Comparison of ENCODE assay signal across 8 cellular contexts in the genomic region with DNA sequence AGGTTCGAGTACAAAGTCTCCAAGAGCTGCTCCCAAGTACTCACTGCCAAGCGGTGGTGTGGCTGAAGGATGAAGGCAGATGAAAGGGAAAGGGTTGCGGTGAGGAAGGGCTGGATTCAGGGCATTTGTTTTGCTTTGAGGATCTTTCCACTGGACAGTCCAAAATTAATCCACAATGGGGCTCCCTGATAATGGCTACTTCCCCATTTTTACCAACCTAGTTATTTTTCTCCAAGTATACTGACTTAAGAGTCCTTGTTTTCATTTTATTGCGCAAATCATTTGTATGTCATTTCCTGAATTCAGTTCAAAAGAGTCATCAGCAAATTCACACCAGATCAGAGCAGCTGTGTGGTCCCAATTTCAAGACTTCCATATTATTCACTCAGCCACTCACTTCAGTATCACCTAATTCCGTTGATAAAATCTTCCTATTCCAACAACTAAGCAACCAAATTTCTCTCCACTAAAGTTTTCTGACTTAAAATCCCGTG. TPM values are rescaled to one million over a fixed set of nuclear protein-coding genes. Genes with fewer than 3 reads are reported as not detected.
DNase-seq lines count a peak whose midpoint lies in the region; ATAC-seq and TF ChIP-seq lines count a peak whose summit lies in the region.

No MANE protein-coding gene starts in this region.

- TF ChIP-seq POLR2A in spleen (IDR thresholded peaks at IDR 0.05) = no peak

- intact Hi-C loops in spleen (cut with DNase I; ENCODE audit: low total_unique reads) = no loop called here

- DNase-seq in activated T-cell treated with anti-CD3 and anti-CD28 coated beads, Interleukin-2, amount 50 U/mL, for 24 hours = no peak
- DNase-seq in activated T-cell treated with anti-CD3 and anti-CD28 coated beads for 4 hours (no peak), hepatocyte (ENCODE audit: low spot score) (no peak), spleen (no peak), middle frontal gyrus (ENCODE audit: extremely low spot score, low spot score) (no peak)

- peaks cover 45% of the 10 kb centered on the region for H3K27me3 Mint-ChIP-seq in activated T-cell treated with anti-CD3 and anti-CD28 coated beads, Interleukin-2, amount 50 U/mL, for 24 hours
- H3K27me3 Mint-ChIP-seq in activated naive CD8-positive, alpha-beta T cell = peaks cover 18% of the 10 kb centered on the region

- WGBS in hepatocyte (ENCODE audit: low lambda C conversion rate, missing lambda C conversion rate) = 56% methylated on average over 6 of the region's 6 CpGs
- WGBS in spleen, 5 donors = 43 to 60% (median 52%) methylated on average over 6 of the region's 6 CpGs

- peak overlapping the region; percentile 67 for H3K27ac Mint-ChIP-seq in activated T-cell treated with anti-CD3 and anti-CD28 coated beads, Interleukin-2, amount 50 U/mL, for 24 hours
- peak overlapping the region; percentile 10 for H3K27ac Mint-ChIP-seq in activated naive CD8-positive, alpha-beta T cell

- TF ChIP-seq CTCF in hepatocyte (IDR thresholded peaks at IDR 0.05; ENCODE audit: poor library complexity) (no peak), spleen (IDR thresholded peaks at IDR 0.05 in 8 of 11, conservative IDR thresholded peaks at IDR 0.05 in 3 of 11) (no peak)

- H3K4me3 Mint-ChIP-seq in activated T-cell treated with anti-CD3 and anti-CD28 coated beads, Interleukin-2, amount 50 U/mL, for 24 hours = peak overlapping the region; percentile 73
- H3K4me3 Mint-ChIP-seq in activated naive CD8-positive, alpha-beta T cell = peak overlapping the region; percentile 82

- H3K4me1 ChIP-seq in hepatocyte (ENCODE audit: insufficient read depth) (peaks cover 6% of the 10 kb centered on the region), spleen (peaks cover 0 to 48% (median 28%) of the 10 kb centered on the region in 6 donors)

- H3K36me3 ChIP-seq in hepatocyte (replicated peaks; ENCODE audit: insufficient read depth, low read depth) = no peaks in the 10 kb centered on the region
- H3K36me3 ChIP-seq in spleen = no peaks in the 10 kb centered on the region

- H3K36me3 Mint-ChIP-seq in activated T-cell treated with anti-CD3 and anti-CD28 coated beads, Interleukin-2, amount 50 U/mL, for 24 hours (ENCODE audit: low read depth) = peaks cover 2% of the 10 kb centered on the region
- no peaks in the 10 kb centered on the region for H3K36me3 Mint-ChIP-seq in activated naive CD8-positive, alpha-beta T cell

- H3K4me1 Mint-ChIP-seq in activated T-cell treated with anti-CD3 and anti-CD28 coated beads, Interleukin-2, amount 50 U/mL, for 24 hours (ENCODE audit: low read depth) = peaks cover 28% of the 10 kb centered on the region
- peaks cover 17% of the 10 kb centered on the region for H3K4me1 Mint-ChIP-seq in activated naive CD8-positive, alpha-beta T cell (ENCODE audit: low read depth)

- peaks cover 24% of the 10 kb centered on the region for H4K20me1 ChIP-seq in hepatocyte (ENCODE audit: insufficient read depth, poor library complexity, severe bottlenecking)

- H3K27ac ChIP-seq in hepatocyte (peak overlapping the region; percentile 95), spleen (peak overlapping the region; percentile 15 to 93 (median 82))

- no peaks in the 10 kb centered on the region for H3K9me3 ChIP-seq in hepatocyte (ENCODE audit: low read depth)
- H3K9me3 ChIP-seq in spleen = no peaks in the 10 kb centered on the region

- H3K79me2 ChIP-seq in hepatocyte = peaks cover 32% of the 10 kb centered on the region

- no peaks in the 10 kb centered on the region for H3K9me3 Mint-ChIP-seq in activated T-cell treated with anti-CD3 and anti-CD28 coated beads, Interleukin-2, amount 50 U/mL, for 24 hours
- H3K9me3 Mint-ChIP-seq in activated naive CD8-positive, alpha-beta T cell (ENCODE audit: low read depth) = no peaks in the 10 kb centered on the region

- peak overlapping the region; percentile 47 for H2AFZ ChIP-seq in hepatocyte

- H3K4me2 ChIP-seq in hepatocyte = peak overlapping the region; percentile 69

- ATAC-seq in HG03159 (IDR thresholded peaks at IDR 0.05; ENCODE audit: unreplicated experiment) = no peak
- no peak for ATAC-seq in GM18858 (IDR thresholded peaks at IDR 0.05; ENCODE audit: unreplicated experiment)

- H3K9me2 ChIP-seq in hepatocyte (replicated peaks; ENCODE audit: insufficient read depth) = no peaks in the 10 kb centered on the region

- H3K4me3 ChIP-seq in hepatocyte = peak overlapping the region; percentile 83
- peak overlapping the region; percentile 46 to 78 (median 57) for H3K4me3 ChIP-seq in spleen

- no peaks in the 10 kb centered on the region for H3K27me3 ChIP-seq in hepatocyte
- no peaks in the 10 kb centered on the region for H3K27me3 ChIP-seq in spleen (replicated peaks in 1 of 7)

RNA-seq across cellular contexts. Expression of gene SESTD1, which starts 0.5 kb away (rescaled TPM):
- total RNA-seq in hepatocyte (24.3 and 34.7 TPM in 2 replicates), spleen (10 to 100 TPM; 19.9 to 51.7 (median 34.6) TPM)
- polyA plus RNA-seq in hepatocyte (42.4 and 44.0 TPM in 2 replicates), spleen (1 to 10 TPM; 5.5 to 6.2 (median 5.6) TPM)
